In the genomic region with DNA sequence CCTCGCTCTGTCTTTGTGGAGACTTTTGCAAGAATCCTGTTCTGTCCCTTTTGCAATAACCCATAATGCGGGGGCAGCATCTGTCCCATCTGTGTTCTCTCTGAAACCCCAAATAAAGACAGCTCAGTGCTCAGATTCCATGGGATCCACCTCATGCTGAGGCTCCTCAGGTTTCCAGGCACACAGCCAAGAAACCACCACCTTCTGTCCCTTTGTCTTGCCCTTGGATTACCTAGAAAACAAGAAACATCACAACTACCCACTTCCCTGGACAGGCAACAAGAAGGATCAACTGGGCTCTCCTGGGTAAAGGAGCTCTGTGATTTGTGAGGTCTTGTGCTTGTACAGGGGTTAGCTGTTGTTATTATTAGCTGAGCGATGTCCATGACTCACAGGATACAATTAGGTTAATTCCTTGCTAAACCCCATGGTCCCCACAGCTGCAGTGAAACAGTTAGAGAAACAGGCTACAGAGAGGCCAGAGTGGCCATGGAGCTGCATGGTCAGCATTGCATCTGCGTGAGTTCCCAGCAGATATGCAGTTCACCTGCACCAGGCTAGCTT, we compare ENCODE assay signal across 15 cellular contexts. TPM values are rescaled to one million over a fixed set of nuclear protein-coding genes. Genes with fewer than 3 reads are reported as not detected.
DNase-seq lines count a peak whose midpoint lies in the region; ATAC-seq and TF ChIP-seq lines count a peak whose summit lies in the region.
"Had no signal": no experiment of that assay in that cellular context is flagged by ENCODE, and none has a peak within 500 bp of the region (broad histone marks: within the 10 kb centered on the region; RNA-seq: fewer than 3 reads in every experiment).

No MANE protein-coding gene starts in this region.

- H3K27ac ChIP-seq in RWPE2 (ENCODE audit: poor library complexity, severe bottlenecking): no peak overlapping the region
- H3K27ac ChIP-seq: colonic mucosa, SJSA1 had no signal

- peak; percentile 24 for DNase-seq in GM04504 (ENCODE audit: low read depth)
- DNase-seq in RWPE2 (ENCODE audit: low spot score): no peak
- no peak for DNase-seq in left ventricle myocardium superior
- DNase-seq in OCI-M1 (lab: John Stamatoyannopoulos, UW): no peak
- no peak for DNase-seq in H7
- DNase-seq: activated effector memory CD4-positive, alpha-beta T cell treated with anti-CD3 and anti-CD28 coated beads, Interleukin-2, amount 50 U/mL, for 16 hours; colonic mucosa; DND-41; KG1; NCI-H2081; small intestine had no signal

- peak; percentile 75 for ATAC-seq in RWPE2 (ENCODE audit: low read depth)
- peak; percentile 89 for ATAC-seq in left ventricle myocardium superior
- no peak for ATAC-seq in HG02798 (IDR thresholded peaks at IDR 0.05; ENCODE audit: poor library complexity, unreplicated experiment)
- ATAC-seq in GM18511 (IDR thresholded peaks at IDR 0.05; ENCODE audit: unreplicated experiment): no peak

- no peak overlapping the region for H3K4me3 ChIP-seq in RWPE2 (ENCODE audit: severe bottlenecking)
- H3K4me3 ChIP-seq in skeletal muscle satellite cell (ENCODE audit: low read length): no peak overlapping the region
- no peak overlapping the region for H3K4me3 ChIP-seq in H7 (ENCODE audit: insufficient read depth, low read depth, low read length)
- H3K4me3 ChIP-seq: colonic mucosa, SJSA1 had no signal

- intact Hi-C loops in left ventricle myocardium superior (cut with micrococcal nuclease): no loop called here

- H3K27me3 ChIP-seq in RWPE2 (ENCODE audit: insufficient read depth, poor library complexity, severe bottlenecking) (no peaks in the 10 kb centered on the region), skeletal muscle satellite cell (ENCODE audit: control insufficient read depth, insufficient read depth, low read length) (no peaks in the 10 kb centered on the region), H7 (ENCODE audit: control insufficient read depth, insufficient read depth, low read length) (no peaks in the 10 kb centered on the region)
- H3K27me3 ChIP-seq: colonic mucosa, SJSA1 had no signal

- H3K4me1 ChIP-seq in RWPE2 (ENCODE audit: insufficient read depth, poor library complexity, severe bottlenecking) (no peaks in the 10 kb centered on the region), skeletal muscle satellite cell (ENCODE audit: control insufficient read depth, insufficient read depth, low read length) (peaks cover 15% of the 10 kb centered on the region)
- H3K4me1 ChIP-seq: colonic mucosa, SJSA1 had no signal

- peak overlapping the region; percentile 57 for H3K4me2 ChIP-seq in skeletal muscle satellite cell (ENCODE audit: low read length)

- H3K36me3 ChIP-seq in RWPE2 (ENCODE audit: low read depth) (no peaks in the 10 kb centered on the region), skeletal muscle satellite cell (ENCODE audit: insufficient read depth, low read length) (no peaks in the 10 kb centered on the region), H7 (replicated peaks; ENCODE audit: control insufficient read depth, insufficient read depth, low read length) (no peaks in the 10 kb centered on the region)
- H3K36me3 ChIP-seq: colonic mucosa, SJSA1 had no signal

- H3K9me3 ChIP-seq in RWPE2 (ENCODE audit: severe bottlenecking) (no peaks in the 10 kb centered on the region), skeletal muscle satellite cell (replicated peaks; ENCODE audit: low read length) (no peaks in the 10 kb centered on the region)
- H3K9me3 ChIP-seq: colonic mucosa, SJSA1 had no signal

- TF ChIP-seq CTCF in RWPE2 (IDR thresholded peaks at IDR 0.05; ENCODE audit: poor library complexity, severe bottlenecking): no peak

- H3K9ac ChIP-seq in skeletal muscle satellite cell (ENCODE audit: low read depth, low read length): no peak overlapping the region

RNA-seq across cellular contexts. Expression of a gene that starts 50.2 kb away (rescaled TPM):
- total RNA-seq in left ventricle myocardium superior: 136 TPM
- total RNA-seq in skeletal muscle satellite cell (2012; rRNA removed): 0.76 and 1.5 TPM in 2 replicates
- 21.1 and 42.8 TPM in 2 replicates for total RNA-seq in H7 (2014; rRNA removed; shearing (Covaris generic))
- total RNA-seq: SJSA1 had no signal

Comparison
In these comparisons a context has a peak if more than half of its experiments do, and no peak if none do; other contexts are left out.
1. ATAC-seq: peak in RWPE2 (single experiment) and left ventricle myocardium superior (single experiment); none in HG02798 (single experiment) and GM18511 (single experiment).